In the genomic region with DNA sequence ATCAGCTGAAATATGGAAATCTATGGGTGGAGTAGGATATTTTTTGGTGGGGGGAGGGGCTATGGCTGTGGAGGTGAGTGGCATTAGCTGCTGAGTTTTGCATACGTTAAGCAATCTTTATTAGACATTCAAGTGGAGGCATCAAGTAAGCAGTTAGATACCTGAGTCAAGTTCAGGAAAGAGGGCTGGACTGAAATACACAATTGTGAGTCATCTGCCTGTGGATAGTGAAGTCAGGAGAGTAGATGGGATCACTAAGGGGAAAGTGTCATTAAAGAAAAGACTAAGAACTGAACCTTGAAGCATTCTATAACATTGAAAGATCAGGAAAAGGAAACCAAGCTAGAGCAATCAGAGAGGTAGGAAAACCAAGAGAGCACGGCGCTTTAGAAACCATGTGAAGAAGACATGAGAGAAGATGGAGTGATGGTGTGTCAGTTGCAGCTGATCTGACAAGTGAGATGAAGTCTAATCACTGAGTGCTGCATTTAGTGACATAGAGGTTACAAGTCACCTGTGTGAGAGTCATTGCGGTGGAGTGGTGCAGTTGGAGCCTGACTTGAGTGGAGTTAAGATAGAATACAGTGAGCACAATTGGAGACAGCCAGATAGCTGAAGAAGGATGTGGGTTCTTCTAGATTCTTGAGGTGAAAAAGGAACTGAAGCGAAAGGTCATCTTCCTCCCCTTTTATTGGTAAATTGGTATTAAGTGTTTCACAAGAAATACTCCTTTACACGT, we compare ENCODE assay signal across 12 cellular contexts.
DNase-seq lines count a peak whose midpoint lies in the region; ATAC-seq and TF ChIP-seq lines count a peak whose summit lies in the region.
"Had no signal": no experiment of that assay in that cellular context is flagged by ENCODE, and none has a peak within 500 bp of the region (broad histone marks: within the 10 kb centered on the region; RNA-seq: fewer than 3 reads in every experiment).

No MANE protein-coding gene starts in this region.

- H3K36me3 Mint-ChIP-seq in activated naive CD8-positive, alpha-beta T cell treated with anti-CD3 and anti-CD28 coated beads, Interleukin-2, amount 50 U/mL, for 24 hours (ENCODE audit: low read depth), result no peaks in the 10 kb centered on the region
- H3K36me3 Mint-ChIP-seq in T-helper 17 cell (ENCODE audit: low read depth), result peaks cover 4% of the 10 kb centered on the region

- peaks cover 3% of the 10 kb centered on the region for H3K4me1 Mint-ChIP-seq in activated naive CD8-positive, alpha-beta T cell treated with anti-CD3 and anti-CD28 coated beads, Interleukin-2, amount 50 U/mL, for 24 hours
- H3K4me1 Mint-ChIP-seq in T-helper 17 cell, result peaks cover 3% of the 10 kb centered on the region

- no peak overlapping the region for H3K4me3 Mint-ChIP-seq in activated naive CD8-positive, alpha-beta T cell treated with anti-CD3 and anti-CD28 coated beads, Interleukin-2, amount 50 U/mL, for 24 hours
- H3K4me3 Mint-ChIP-seq in T-helper 17 cell, result no peak overlapping the region

- no peak overlapping the region for H3K4me2 ChIP-seq in Karpas-422 (ENCODE audit: low read depth, low read length, poor library complexity, severe bottlenecking)

- H3K4me1 ChIP-seq in Karpas-422 (ENCODE audit: low read length), result no peaks in the 10 kb centered on the region
- H3K4me1 ChIP-seq: SJSA1 had no signal

- TF ChIP-seq POLR2A in GM18505 (IDR thresholded peaks at IDR 0.05; ENCODE audit: borderline replicate concordance, extremely low read depth, insufficient read depth, insufficient read length), result no peak

- H3K79me2 ChIP-seq in Karpas-422 (ENCODE audit: low read length), result no peaks in the 10 kb centered on the region

- no peaks in the 10 kb centered on the region for H3K36me3 ChIP-seq in Karpas-422 (ENCODE audit: insufficient read depth, low read length)
- H3K36me3 ChIP-seq: SJSA1 had no signal

- no peaks in the 10 kb centered on the region for H3K9me2 ChIP-seq in Karpas-422 (replicated peaks; ENCODE audit: insufficient read depth, low read length)

- DNase-seq in activated naive CD8-positive, alpha-beta T cell treated with anti-CD3 and anti-CD28 coated beads, Interleukin-2, amount 50 U/mL, for 24 hours, result no peak
- DNase-seq in T-helper 17 cell (no peak), Karpas-422 (no peak), GDM1 (lab: John Stamatoyannopoulos, UW) (no peak)
- DNase-seq in stimulated activated CD4-positive, alpha-beta T cell treated with anti-CD3 and anti-CD28 coated beads, Interleukin-4, amount 100 ng/mL, for 1 hour, result no peak
- DNase-seq: DMS79; effector memory CD4-positive, alpha-beta T cell; NCI-H1417 had no signal

- H3K9ac ChIP-seq in Karpas-422 (ENCODE audit: low read length), result no peak overlapping the region

- H3K27ac Mint-ChIP-seq in activated naive CD8-positive, alpha-beta T cell treated with anti-CD3 and anti-CD28 coated beads, Interleukin-2, amount 50 U/mL, for 24 hours, result no peak overlapping the region
- no peak overlapping the region for H3K27ac Mint-ChIP-seq in T-helper 17 cell

- no peak overlapping the region for H3K4me3 ChIP-seq in Karpas-422 (ENCODE audit: low read length)
- H3K4me3 ChIP-seq: SJSA1 had no signal

- no peaks in the 10 kb centered on the region for H3K27me3 ChIP-seq in Karpas-422 (ENCODE audit: low read length)

- H3K27me3 Mint-ChIP-seq in activated naive CD8-positive, alpha-beta T cell treated with anti-CD3 and anti-CD28 coated beads, Interleukin-2, amount 50 U/mL, for 24 hours, result no peaks in the 10 kb centered on the region
- H3K27me3 Mint-ChIP-seq in T-helper 17 cell, result peaks cover 23% of the 10 kb centered on the region

- H4K20me1 ChIP-seq in Karpas-422 (ENCODE audit: insufficient read depth, low read depth, low read length), result no peaks in the 10 kb centered on the region

- no peaks in the 10 kb centered on the region for H3K9me3 Mint-ChIP-seq in activated naive CD8-positive, alpha-beta T cell treated with anti-CD3 and anti-CD28 coated beads, Interleukin-2, amount 50 U/mL, for 24 hours

- H2AFZ ChIP-seq in Karpas-422 (ENCODE audit: low read length), result no peak overlapping the region

- peak; percentile 54 for ATAC-seq in GM18505 (IDR thresholded peaks at IDR 0.05; ENCODE audit: unreplicated experiment)
- ATAC-seq in GM21390 (IDR thresholded peaks at IDR 0.05; ENCODE audit: unreplicated experiment), result peak; percentile 90
- ATAC-seq in HG03108 (IDR thresholded peaks at IDR 0.05; ENCODE audit: unreplicated experiment), result peak; percentile 81
- ATAC-seq in activated naive CD8-positive, alpha-beta T cell treated with anti-CD3 and anti-CD28 coated beads, Interleukin-2, amount 50 U/mL, for 24 hours, result peak; percentile 61
- no peak for ATAC-seq in T-helper 17 cell

- H3K27ac ChIP-seq in Karpas-422 (ENCODE audit: low read length), result no peak overlapping the region
- H3K27ac ChIP-seq: SJSA1 had no signal

- H3K9me3 ChIP-seq in T-helper 17 cell (ENCODE audit: control insufficient read depth, low read length, poor library complexity, severe bottlenecking) (no peaks in the 10 kb centered on the region), Karpas-422 (ENCODE audit: low read length) (no peaks in the 10 kb centered on the region)
- H3K9me3 ChIP-seq: SJSA1 had no signal
